Comparison of ENCODE assay signal across 14 cellular contexts in the genomic region with DNA sequence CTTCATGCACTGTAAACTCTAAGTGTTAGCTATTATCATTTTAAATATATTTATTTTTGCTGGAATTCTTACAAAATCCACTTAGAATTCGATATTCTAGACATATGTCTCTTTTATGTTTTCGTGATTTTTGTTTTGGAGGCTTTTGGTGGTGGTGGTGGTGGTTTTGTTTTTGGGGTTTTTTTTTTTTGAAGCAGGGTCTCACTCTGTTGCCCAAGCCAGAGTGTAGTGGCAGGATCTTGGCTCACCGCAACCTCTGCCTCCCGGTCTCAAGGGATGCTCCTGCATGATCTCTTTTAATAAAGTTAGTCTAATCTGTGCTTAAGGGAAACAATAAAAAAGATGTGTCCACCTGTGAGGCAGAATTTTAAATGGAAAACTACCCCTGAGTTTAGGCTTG.
A peak's percentile ranks its signal among the peaks of the same experiment; 100 is the strongest.
DNase-seq lines count a peak whose midpoint lies in the region; ATAC-seq and TF ChIP-seq lines count a peak whose summit lies in the region.
"Had no signal": no experiment of that assay in that cellular context is flagged by ENCODE, and none has a peak within 500 bp of the region (broad histone marks: within the 10 kb centered on the region; RNA-seq: fewer than 3 reads in every experiment).

No MANE protein-coding gene starts in this region.

- DNase-seq in activated naive CD4-positive, alpha-beta T cell treated with Interleukin-2 at 50 U/mL for 16 hours: no peak
- DNase-seq in activated B cell treated with CpG ODN at 0.5 μM for 24 hours: no peak
- no peak for DNase-seq in hepatocyte (ENCODE audit: low spot score)
- no peak for DNase-seq in transverse colon
- DNase-seq in NCI-H2227 (lab: John Stamatoyannopoulos, UW; ENCODE audit: unreplicated experiment): no peak
- DNase-seq in GOT3 (lab: John Stamatoyannopoulos, UW): no peak
- no peak for DNase-seq in substantia nigra (lab: John Stamatoyannopoulos, UW)
- DNase-seq: AML-193, cerebellar nuclear complex, DND-41, mesenchymal stem cell, NCI-H187, NCI-H526 treated with DMSO at 0.1 percent for 48 hours had no signal

- TF ChIP-seq CTCF in activated B cell treated with CpG ODN at 0.5 μM for 24 hours (IDR thresholded peaks at IDR 0.05): no peak
- TF ChIP-seq CTCF in hepatocyte (IDR thresholded peaks at IDR 0.05; ENCODE audit: poor library complexity): no peak
- TF ChIP-seq CTCF in transverse colon (IDR thresholded peaks at IDR 0.05): no peak

- H3K9me3 Mint-ChIP-seq in activated naive CD4-positive, alpha-beta T cell treated with anti-CD3 and anti-CD28 coated beads, Interleukin-2, amount 50 U/mL, for 24 hours: no peaks in the 10 kb centered on the region
- H3K9me3 Mint-ChIP-seq in activated B cell treated with CpG ODN at 0.5 μM for 24 hours: no peaks in the 10 kb centered on the region

- H3K27me3 ChIP-seq in hepatocyte (no peaks in the 10 kb centered on the region), transverse colon (no peaks in the 10 kb centered on the region)

- H3K9me3 ChIP-seq in hepatocyte (ENCODE audit: low read depth) (no peaks in the 10 kb centered on the region), transverse colon (no peaks in the 10 kb centered on the region)

- no peak for TF ChIP-seq POLR2A in transverse colon (IDR thresholded peaks at IDR 0.05)

- peak overlapping the region; percentile 94 for H3K27ac Mint-ChIP-seq in activated naive CD4-positive, alpha-beta T cell treated with anti-CD3 and anti-CD28 coated beads, Interleukin-2, amount 50 U/mL, for 24 hours
- H3K27ac Mint-ChIP-seq in activated B cell treated with CpG ODN at 0.5 μM for 24 hours: peak overlapping the region; percentile 41

- peaks cover 30% of the 10 kb centered on the region for H3K79me2 ChIP-seq in hepatocyte

- H3K27ac ChIP-seq in hepatocyte: peak overlapping the region; percentile 57
- H3K27ac ChIP-seq in transverse colon: peak overlapping the region; percentile 72 to 82 (median 75)
- H3K27ac ChIP-seq in substantia nigra (ENCODE audit: low read depth, low read length, poor library complexity, severe bottlenecking): no peak overlapping the region

- WGBS in hepatocyte (ENCODE audit: low lambda C conversion rate, missing lambda C conversion rate): 99% methylated on average over 4 of the region's 4 CpGs
- 87 to 91% methylated on average over 4 of the region's 4 CpGs for WGBS in transverse colon (ENCODE audit: low coverage in 1 of 2), 2 donors

- TF ChIP-seq EP300 in transverse colon (IDR thresholded peaks at IDR 0.05; ENCODE audit: low read depth): no peak

- in situ Hi-C loops in transverse colon (cut with MboI; ENCODE audit: low pct_ligation_motif_present in 1 of 4, low pct_unique_long_range_greater_than_20kb in 1 of 4, low sequenced_read_pairs in 3 of 4): no loop called here

- intact Hi-C loops in activated B cell treated with CpG ODN at 0.5 μM for 24 hours (cut with micrococcal nuclease): no loop called here
- intact Hi-C loops in transverse colon (cut with DNase I; ENCODE audit: low total_unique reads): loop anchor here (10.0 kb wide), 1 partner anchor 116 kb away; a partner anchor contains a TSS

- no peaks in the 10 kb centered on the region for H3K27me3 Mint-ChIP-seq in activated naive CD4-positive, alpha-beta T cell treated with anti-CD3 and anti-CD28 coated beads, Interleukin-2, amount 50 U/mL, for 24 hours
- no peaks in the 10 kb centered on the region for H3K27me3 Mint-ChIP-seq in activated B cell treated with CpG ODN at 0.5 μM for 24 hours

- ATAC-seq in activated B cell treated with CpG ODN at 0.5 μM for 24 hours (ENCODE audit: low read depth): no peak

- CTCF ChIA-PET in activated B cell treated with CpG ODN at 0.5 μM for 24 hours (lab: Charles Lee): no interaction called here

- H3K4me1 Mint-ChIP-seq in activated naive CD4-positive, alpha-beta T cell treated with anti-CD3 and anti-CD28 coated beads, Interleukin-2, amount 50 U/mL, for 24 hours: peaks cover 43% of the 10 kb centered on the region
- H3K4me1 Mint-ChIP-seq in activated B cell treated with CpG ODN at 0.5 μM for 24 hours: peaks cover 39% of the 10 kb centered on the region

- H4K20me1 ChIP-seq in hepatocyte (ENCODE audit: insufficient read depth, poor library complexity, severe bottlenecking): no peaks in the 10 kb centered on the region

- peak overlapping the region; percentile 83 for H3K4me3 Mint-ChIP-seq in activated naive CD4-positive, alpha-beta T cell treated with anti-CD3 and anti-CD28 coated beads, Interleukin-2, amount 50 U/mL, for 24 hours
- no peak overlapping the region for H3K4me3 Mint-ChIP-seq in activated B cell treated with CpG ODN at 0.5 μM for 24 hours

- H3K9me2 ChIP-seq in hepatocyte (replicated peaks; ENCODE audit: insufficient read depth): no peaks in the 10 kb centered on the region

- H3K36me3 Mint-ChIP-seq in activated naive CD4-positive, alpha-beta T cell treated with anti-CD3 and anti-CD28 coated beads, Interleukin-2, amount 50 U/mL, for 24 hours: peaks cover 6% of the 10 kb centered on the region
- peaks cover 33% of the 10 kb centered on the region for H3K36me3 Mint-ChIP-seq in activated B cell treated with CpG ODN at 0.5 μM for 24 hours (ENCODE audit: low read depth)

- H3K4me3 ChIP-seq in hepatocyte: no peak overlapping the region
- no peak overlapping the region for H3K4me3 ChIP-seq in transverse colon

- H3K4me1 ChIP-seq in hepatocyte (ENCODE audit: insufficient read depth) (no peaks in the 10 kb centered on the region), transverse colon (peaks cover 0 to 13% (median 7%) of the 10 kb centered on the region in 4 donors)

- no peak overlapping the region for H3K4me2 ChIP-seq in hepatocyte

- H3K36me3 ChIP-seq in hepatocyte (replicated peaks; ENCODE audit: insufficient read depth, low read depth): no peaks in the 10 kb centered on the region
- H3K36me3 ChIP-seq in transverse colon: no peaks in the 10 kb centered on the region

- POLR2A ChIA-PET in activated B cell treated with CpG ODN at 0.5 μM for 24 hours (lab: Charles Lee): interaction anchor here (0.7 kb wide), 2 partner anchors 51 to 127 kb away, joined by 3 to 5 read pairs; no protein-coding TSS in a partner anchor

- no peak overlapping the region for H2AFZ ChIP-seq in hepatocyte
